ENCODE assay signal across 13 cellular contexts in the genomic region with DNA sequence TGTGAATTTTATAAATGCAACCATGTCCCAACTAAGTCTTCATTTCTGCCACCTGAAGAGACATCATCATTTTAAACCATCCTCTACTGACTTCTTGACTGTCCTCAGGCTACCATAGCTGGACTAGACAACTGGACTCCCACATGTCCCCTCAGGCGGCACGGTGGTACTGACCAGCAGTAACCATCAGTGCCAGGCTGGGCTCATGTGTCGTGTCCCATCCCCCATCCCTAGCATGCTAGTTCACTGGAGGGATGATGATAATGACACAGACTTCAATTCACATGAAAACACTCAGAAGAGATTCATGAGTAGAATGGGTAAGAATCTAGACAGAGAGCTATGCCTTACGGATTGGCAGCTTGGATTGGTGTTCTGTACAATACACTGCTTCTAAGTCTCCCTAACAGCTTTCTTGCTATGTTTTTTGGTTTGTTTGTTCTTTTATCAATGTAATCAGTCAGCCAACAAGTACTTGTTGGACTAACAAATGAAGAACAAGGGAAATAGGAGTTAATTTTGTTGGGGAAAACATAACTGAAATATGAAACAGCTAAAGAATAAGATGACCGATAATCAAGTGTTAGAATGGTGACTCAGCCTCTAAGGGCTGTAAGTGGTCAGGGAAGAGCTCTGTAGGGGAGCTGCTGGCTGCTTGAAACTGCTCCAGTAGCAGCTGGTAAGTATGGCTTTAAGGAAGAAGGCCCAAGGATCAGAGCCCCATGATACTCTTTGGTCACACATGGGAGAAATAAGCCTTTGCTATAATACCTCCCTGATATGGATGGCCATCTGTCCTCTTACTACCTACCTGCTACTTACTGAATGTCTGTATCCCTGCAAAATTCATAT. TPM values are rescaled to one million over a fixed set of nuclear protein-coding genes. Genes with fewer than 3 reads are reported as not detected.
A peak's percentile ranks its signal among the peaks of the same experiment; 100 is the strongest.
DNase-seq lines count a peak whose midpoint lies in the region; ATAC-seq and TF ChIP-seq lines count a peak whose summit lies in the region.
"Had no signal": no experiment of that assay in that cellular context is flagged by ENCODE, and none has a peak within 500 bp of the region (broad histone marks: within the 10 kb centered on the region; RNA-seq: fewer than 3 reads in every experiment).

No MANE protein-coding gene starts in this region.

- H3K4me3 ChIP-seq in BJ (ENCODE audit: low read depth, low read length) (no peak overlapping the region), MG63 (no peak overlapping the region), cardiac fibroblast (replicated peaks in 1 of 2; ENCODE audit: low read depth in 2 of 2, low read length in 2 of 2) (no peak overlapping the region), mesenchymal stem cell (ENCODE audit: insufficient read depth in 1 of 2, low read depth in 1 of 2, low read length in 2 of 2) (peak overlapping the region in 1 of 2 experiments; percentile 13)

- H3K23ac ChIP-seq in mesenchymal stem cell (ENCODE audit: low read length in 2 of 2) = no peak overlapping the region

- no peak overlapping the region for H2BK120ac ChIP-seq in mesenchymal stem cell (ENCODE audit: low read depth, low read length)

- no peaks in the 10 kb centered on the region for H3K9me3 Mint-ChIP-seq in CD4-positive, alpha-beta T cell
- H3K9me3 Mint-ChIP-seq: CD4-positive, CD25-positive, alpha-beta regulatory T cell had no signal

- POLR2A ChIA-PET in BJ (lab: Charles Lee) = interaction anchor here (0.5 kb wide), 1 partner anchor 9 kb away, joined by 4 read pairs; no protein-coding TSS in a partner anchor
- POLR2A ChIA-PET in CD4-positive, alpha-beta T cell (lab: Charles Lee) = no interaction called here

- no peak overlapping the region for H3K4ac ChIP-seq in mesenchymal stem cell (ENCODE audit: low read depth in 1 of 2, low read length in 2 of 2)

- peaks cover 3% of the 10 kb centered on the region for H3K4me1 ChIP-seq in mesenchymal stem cell (ENCODE audit: control insufficient read depth, insufficient read depth, low read depth, low read length)

- TF ChIP-seq CTCF in BJ (IDR thresholded peaks at IDR 0.05; ENCODE audit: insufficient read depth, low read depth, low read length) (no peak), cardiac fibroblast (IDR thresholded peaks at IDR 0.05; ENCODE audit: low read depth, low read length) (no peak)
- no peak for TF ChIP-seq CTCF in CD4-positive, alpha-beta T cell (IDR thresholded peaks at IDR 0.05)

- no peaks in the 10 kb centered on the region for H3K9me3 ChIP-seq in MG63
- H3K9me3 ChIP-seq in mesenchymal stem cell (ENCODE audit: control insufficient read depth, low read length) = no peaks in the 10 kb centered on the region
- H3K9me3 ChIP-seq in CD4-positive, alpha-beta T cell (ENCODE audit: control insufficient read depth, low read length) = no peaks in the 10 kb centered on the region

- H3K4me2 ChIP-seq in mesenchymal stem cell (ENCODE audit: low read length, poor library complexity, severe bottlenecking) = no peak overlapping the region

- H3K4me1 Mint-ChIP-seq in CD4-positive, alpha-beta T cell (ENCODE audit: low read depth) = no peaks in the 10 kb centered on the region
- H3K4me1 Mint-ChIP-seq: CD4-positive, CD25-positive, alpha-beta regulatory T cell had no signal

- ATAC-seq in CD4-positive, alpha-beta T cell (ENCODE audit: poor library complexity) = no peak
- ATAC-seq in GM18873 (IDR thresholded peaks at IDR 0.05; ENCODE audit: low FRiP score, unreplicated experiment) = no peak
- ATAC-seq in GM19452 (IDR thresholded peaks at IDR 0.05; ENCODE audit: unreplicated experiment) = no peak

- H4K91ac ChIP-seq in mesenchymal stem cell (ENCODE audit: low read length) = no peak overlapping the region

- H4K8ac ChIP-seq in mesenchymal stem cell (ENCODE audit: low read length) = no peak overlapping the region

- no peaks in the 10 kb centered on the region for H3K27me3 Mint-ChIP-seq in CD4-positive, alpha-beta T cell
- H3K27me3 Mint-ChIP-seq: CD4-positive, CD25-positive, alpha-beta regulatory T cell had no signal

- CTCF ChIA-PET in BJ (lab: Yijun Ruan, JAX) = no interaction called here
- CTCF ChIA-PET in CD4-positive, alpha-beta T cell (lab: Charles Lee) = interaction anchor here (0.7 kb wide), 1 partner anchor 37 kb away, joined by 3 read pairs; no protein-coding TSS in a partner anchor

- DNase-seq in BJ (ENCODE audit: low read depth) (peak; percentile 10), MG63 (peak; percentile 13), cardiac fibroblast (ENCODE audit: low read depth in 2 of 2) (peak; percentile 52 to 62), mesenchymal stem cell (peak; percentile 61)
- no peak for DNase-seq in CD4-positive, alpha-beta T cell
- no peak for DNase-seq in stimulated activated naive CD4-positive, alpha-beta T cell (lab: John Stamatoyannopoulos, UW)
- DNase-seq: CD4-positive, CD25-positive, alpha-beta regulatory T cell; GOT3; kidney glomerular epithelial cell; NCI-H187 treated with DMSO at 0.1 percent for 48 hours had no signal

- no peak overlapping the region for H3K9ac ChIP-seq in mesenchymal stem cell (ENCODE audit: low read length)

- H3K4me3 Mint-ChIP-seq in CD4-positive, alpha-beta T cell = no peak overlapping the region
- H3K4me3 Mint-ChIP-seq: CD4-positive, CD25-positive, alpha-beta regulatory T cell had no signal

- H2AFZ ChIP-seq in mesenchymal stem cell (ENCODE audit: low read depth, low read length) = no peak overlapping the region

- no peak overlapping the region for H3K27ac Mint-ChIP-seq in CD4-positive, alpha-beta T cell

- no peak overlapping the region for H2BK15ac ChIP-seq in mesenchymal stem cell (ENCODE audit: low read depth, poor library complexity, severe bottlenecking)

- H3K79me1 ChIP-seq in mesenchymal stem cell (replicated peaks; ENCODE audit: low read length, poor library complexity, severe bottlenecking) = peaks cover 4% of the 10 kb centered on the region

- WGBS in mesenchymal stem cell = 0% methylated on average over 1 of the region's 5 CpGs

- intact Hi-C loops in CD4-positive, alpha-beta T cell (cut with DNase I, micrococcal nuclease) = no loop called here

- H3K36me3 ChIP-seq in BJ (ENCODE audit: control insufficient read depth, insufficient read depth, low read length) (peaks cover 4% of the 10 kb centered on the region), MG63 (no peaks in the 10 kb centered on the region; the same call in 1 of the 2 replicates), mesenchymal stem cell (ENCODE audit: control insufficient read depth in 1 of 2, insufficient read depth in 2 of 2, low read depth in 1 of 2, low read length in 2 of 2) (peaks cover 3 to 28% of the 10 kb centered on the region in 2 experiments)

- H3K27ac ChIP-seq in mesenchymal stem cell (ENCODE audit: low read length, poor library complexity, severe bottlenecking) = peak overlapping the region; percentile 57
- no peak overlapping the region for H3K27ac ChIP-seq in CD4-positive, alpha-beta T cell (ENCODE audit: low read depth, low read length)

- no peak overlapping the region for H3K14ac ChIP-seq in mesenchymal stem cell (ENCODE audit: low read length in 2 of 2)

- no peak overlapping the region for H2BK5ac ChIP-seq in mesenchymal stem cell (ENCODE audit: low read depth, low read length, poor library complexity, severe bottlenecking)

- H3K36me3 Mint-ChIP-seq in CD4-positive, alpha-beta T cell (ENCODE audit: low read depth) = no peaks in the 10 kb centered on the region

- H2BK12ac ChIP-seq in mesenchymal stem cell (ENCODE audit: low read length in 2 of 2) = no peak overlapping the region

- no peak overlapping the region for H3K18ac ChIP-seq in mesenchymal stem cell (ENCODE audit: low read depth in 1 of 2, low read length in 2 of 2)

- H2AK5ac ChIP-seq in mesenchymal stem cell (ENCODE audit: low read length, severe bottlenecking) = no peak overlapping the region

- H3K27me3 ChIP-seq in BJ (ENCODE audit: control insufficient read depth, insufficient read depth, low read length) (no peaks in the 10 kb centered on the region), MG63 (no peaks in the 10 kb centered on the region), mesenchymal stem cell (ENCODE audit: control insufficient read depth in 1 of 2, insufficient read depth in 1 of 2, low read length in 2 of 2) (peaks cover 0 to 13% of the 10 kb centered on the region in 2 experiments)
- no peaks in the 10 kb centered on the region for H3K27me3 ChIP-seq in CD4-positive, alpha-beta T cell (ENCODE audit: control insufficient read depth, insufficient read depth, low read length)

RNA-seq across cellular contexts. Expression of a gene that starts 10.3 kb away (rescaled TPM):
- 47.5 and 48.0 TPM in 2 replicates for polyA plus RNA-seq in BJ (2011; rRNA removed)
- 27.0 and 45.4 TPM in 2 replicates for polyA minus RNA-seq in BJ (2011; rRNA and poly(A)+ RNA removed)
- 15.5 and 16.0 TPM in 2 replicates for total RNA-seq in MG63 (2014; rRNA removed; shearing (Covaris generic); ENCODE audit: low replicate concordance)
- polyA plus RNA-seq in mesenchymal stem cell (2013, experiment 1 of 2) = 50.8 TPM
- polyA plus RNA-seq in mesenchymal stem cell (2013, experiment 2 of 2) = 51.1 TPM
- total RNA-seq in CD4-positive, alpha-beta T cell = 1 to 10 TPM; 3.0 to 4.1 TPM

RNA-seq across cellular contexts. Expression of a gene that starts 53.6 kb away (rescaled TPM):
- polyA plus RNA-seq in BJ (2011; rRNA removed) = not detected in 2 replicates
- not detected in 2 replicates for polyA minus RNA-seq in BJ (2011; rRNA and poly(A)+ RNA removed)
- not detected in 2 replicates for total RNA-seq in MG63 (2014; rRNA removed; shearing (Covaris generic); ENCODE audit: low replicate concordance)
- polyA plus RNA-seq in mesenchymal stem cell (2013, experiment 1 of 2) = not detected
- polyA plus RNA-seq in mesenchymal stem cell (2013, experiment 2 of 2) = not detected
- 10 to 100 TPM; 69.0 to 70.8 TPM for total RNA-seq in CD4-positive, alpha-beta T cell
- total RNA-seq: bronchial epithelial cell had no signal

Comparison
In these comparisons a context has a peak if more than half of its experiments do, and no peak if none do; other contexts are left out.
1. DNase-seq: peak in BJ (single experiment), MG63 (single experiment), cardiac fibroblast (2 of 2) and mesenchymal stem cell (single experiment); none in CD4-positive, alpha-beta T cell (0 of 10) and stimulated activated naive CD4-positive, alpha-beta T cell (0 of 6).
2. RNA of a gene that starts 53.6 kb away (total RNA-seq): 69.0 to 70.8 TPM in CD4-positive, alpha-beta T cell; not detected in MG63; every median in the first group is over 10 times any median in the second.